In genomic region chr2:240688563-240688919, GRCh38 we compare ENCODE assay signal across 19 cellular contexts. TPM values are rescaled to one million over a fixed set of nuclear protein-coding genes. Genes with fewer than 3 reads are reported as not detected.
"Had no signal": no experiment of that assay in that cellular context is flagged by ENCODE, and none has a peak within 500 bp of the region (broad histone marks: within the 10 kb centered on the region; RNA-seq: fewer than 3 reads in every experiment).

No MANE protein-coding gene starts in this region.

- H3K27me3 ChIP-seq: gastrocnemius medialis, neural progenitor cell, right lobe of liver had no signal

- ATAC-seq: activated CD8-positive, alpha-beta memory T cell treated with anti-CD3 and anti-CD28 coated beads, Interleukin-2, amount 10 ng/mL, durations not matched to agents 7 days and 5 days; activated T-cell treated with anti-CD3 and anti-CD28 coated beads, Interleukin-2, amount 50 U/mL, for 72 hours; gastrocnemius medialis; right lobe of liver; stimulated activated memory B cell treated with anti-CD40 and anti-IgM and Interleukin-4, amounts not matched to agents 10 μg/mL and 1 μg/mL and 100 μg/mL, for 72 hours had no signal

- H3K36me3 ChIP-seq: gastrocnemius medialis, neural progenitor cell, right lobe of liver had no signal

- H3K4me3 ChIP-seq: gastrocnemius medialis, neural progenitor cell, right lobe of liver, SK-N-MC had no signal

- H3K9me3 ChIP-seq: gastrocnemius medialis, right lobe of liver had no signal

- DNase-seq: activated B cell treated with CpG ODN at 0.5 μM for 24 hours; activated CD4-positive, alpha-beta T cell treated with anti-CD3 and anti-CD28 coated beads, Interleukin-2, amount 10 ng/mL, durations not matched to agents 7 days and 5 days; activated CD8-positive, alpha-beta memory T cell treated with anti-CD3 and anti-CD28 coated beads, Interleukin-2, amount 10 ng/mL, durations not matched to agents 7 days and 5 days; activated naive CD4-positive, alpha-beta T cell treated with Interleukin-2 at 50 U/mL for 16 hours; activated T-cell treated with anti-CD3 and anti-CD28 coated beads, Interleukin-2, amount 50 U/mL, for 72 hours; caudate nucleus; cortex of kidney; effector memory CD4-positive, alpha-beta T cell; gastrocnemius medialis; stimulated activated CD4-positive, alpha-beta T cell treated with anti-CD3 and anti-CD28 coated beads, Interleukin-1b, Interleukin-23, amount 100 ng/mL, for 48 hours; T-helper 1 cell had no signal

- H3K27ac ChIP-seq: gastrocnemius medialis, neural progenitor cell, right lobe of liver, SK-N-MC had no signal

- H3K4me1 ChIP-seq: gastrocnemius medialis, neural progenitor cell, right lobe of liver had no signal

RNA-seq across cellular contexts. Expression of gene AQP12A, which starts 3.1 kb away (rescaled TPM):
- total RNA-seq: activated B cell treated with CpG ODN at 0.5 μM for 24 hours; activated CD4-positive, alpha-beta T cell treated with anti-CD3 and anti-CD28 coated beads, Interleukin-2, amount 10 ng/mL, durations not matched to agents 7 days and 5 days; activated CD8-positive, alpha-beta memory T cell treated with anti-CD3 and anti-CD28 coated beads, Interleukin-2, amount 10 ng/mL, durations not matched to agents 7 days and 5 days; activated T-cell treated with anti-CD3 and anti-CD28 coated beads, Interleukin-2, amount 50 U/mL, for 72 hours; gastrocnemius medialis; kidney epithelial cell; lower leg skin; progenitor cell of endocrine pancreas; right lobe of liver; subcutaneous adipose tissue had no signal

RNA-seq across cellular contexts. Expression of gene AQP12B, which starts 5.9 kb away (rescaled TPM):
- total RNA-seq: activated B cell treated with CpG ODN at 0.5 μM for 24 hours; activated CD4-positive, alpha-beta T cell treated with anti-CD3 and anti-CD28 coated beads, Interleukin-2, amount 10 ng/mL, durations not matched to agents 7 days and 5 days; activated CD8-positive, alpha-beta memory T cell treated with anti-CD3 and anti-CD28 coated beads, Interleukin-2, amount 10 ng/mL, durations not matched to agents 7 days and 5 days; activated T-cell treated with anti-CD3 and anti-CD28 coated beads, Interleukin-2, amount 50 U/mL, for 72 hours; gastrocnemius medialis; kidney epithelial cell; lower leg skin; progenitor cell of endocrine pancreas; right lobe of liver; subcutaneous adipose tissue had no signal
